ENCODE assay signal across 24 cellular contexts in genomic region chr17:323721-324139, GRCh38. TPM values are rescaled to one million over a fixed set of nuclear protein-coding genes. Genes with fewer than 3 reads are reported as not detected.
A peak's percentile ranks its signal among the peaks of the same experiment; 100 is the strongest.
DNase-seq lines count a peak whose midpoint lies in the region; ATAC-seq and TF ChIP-seq lines count a peak whose summit lies in the region.
"Had no signal": no experiment of that assay in that cellular context is flagged by ENCODE, and none has a peak within 500 bp of the region (broad histone marks: within the 10 kb centered on the region; RNA-seq: fewer than 3 reads in every experiment).

No MANE protein-coding gene starts in this region.

- POLR2A ChIA-PET in activated B cell treated with CpG ODN at 0.5 μM for 24 hours (lab: Charles Lee): no interaction called here

- peak overlapping the region in 1 of 8 donors; percentile 14 for H3K27ac ChIP-seq in spleen
- H3K27ac ChIP-seq: 22Rv1 had no signal

- intact Hi-C loops in activated B cell treated with CpG ODN at 0.5 μM for 24 hours (cut with micrococcal nuclease): no loop called here
- intact Hi-C loops in mucosa of descending colon (cut with DNase I, micrococcal nuclease): no loop called here
- intact Hi-C loops in spleen (cut with DNase I; ENCODE audit: low total_unique reads): no loop called here

- H3K9me3 ChIP-seq in mucosa of descending colon: no peaks in the 10 kb centered on the region
- H3K9me3 ChIP-seq in spleen: no peaks in the 10 kb centered on the region
- H3K9me3 ChIP-seq: BE2C had no signal

- WGBS in spleen, 5 donors: 75 to 92% (median 86%) methylated on average over 4 to 18 of the region's 18 CpGs

- H3K36me3 Mint-ChIP-seq in activated B cell treated with CpG ODN at 0.5 μM for 24 hours (ENCODE audit: low read depth): peaks cover 2% of the 10 kb centered on the region

- H3K36me3 ChIP-seq in mucosa of descending colon (ENCODE audit: low read depth) (no peaks in the 10 kb centered on the region), spleen (peaks cover 0 to 61% (median 9%) of the 10 kb centered on the region in 6 donors)
- H3K36me3 ChIP-seq: BE2C had no signal

- ATAC-seq in activated B cell treated with CpG ODN at 0.5 μM for 24 hours (ENCODE audit: low read depth) (no peak), mucosa of descending colon (no peak), HG02981 (IDR thresholded peaks at IDR 0.05; ENCODE audit: unreplicated experiment) (no peak), GM21360 (IDR thresholded peaks at IDR 0.05; ENCODE audit: unreplicated experiment) (no peak)
- ATAC-seq: HCT116 had no signal

- H3K4me3 Mint-ChIP-seq in activated B cell treated with CpG ODN at 0.5 μM for 24 hours: no peak overlapping the region
- H3K4me3 Mint-ChIP-seq: CD4-positive, CD25-positive, alpha-beta regulatory T cell had no signal

- no peaks in the 10 kb centered on the region for H3K4me1 ChIP-seq in mucosa of descending colon (ENCODE audit: low read depth)
- no peaks in the 10 kb centered on the region for H3K4me1 ChIP-seq in spleen
- H3K4me1 ChIP-seq: BE2C had no signal

- CTCF ChIA-PET in activated B cell treated with CpG ODN at 0.5 μM for 24 hours (lab: Charles Lee): no interaction called here

- H3K27ac Mint-ChIP-seq in activated B cell treated with CpG ODN at 0.5 μM for 24 hours: no peak overlapping the region
- H3K27ac Mint-ChIP-seq: CD4-positive, CD25-positive, alpha-beta regulatory T cell had no signal

- H3K27me3 ChIP-seq in spleen (replicated peaks in 1 of 7): no peaks in the 10 kb centered on the region
- H3K27me3 ChIP-seq: BE2C had no signal

- H3K4me1 Mint-ChIP-seq in activated B cell treated with CpG ODN at 0.5 μM for 24 hours: no peaks in the 10 kb centered on the region

- no peaks in the 10 kb centered on the region for H3K9me3 Mint-ChIP-seq in activated B cell treated with CpG ODN at 0.5 μM for 24 hours
- H3K9me3 Mint-ChIP-seq: CD4-positive, CD25-positive, alpha-beta regulatory T cell had no signal

- H3K4me3 ChIP-seq in mucosa of descending colon: no peak overlapping the region
- no peak overlapping the region for H3K4me3 ChIP-seq in spleen

- H3K27me3 Mint-ChIP-seq in activated B cell treated with CpG ODN at 0.5 μM for 24 hours: no peaks in the 10 kb centered on the region
- H3K27me3 Mint-ChIP-seq: CD4-positive, CD25-positive, alpha-beta regulatory T cell had no signal

- DNase-seq in activated effector memory CD4-positive, alpha-beta T cell treated with anti-CD3 and anti-CD28 coated beads, Interleukin-2, amount 50 U/mL, for 16 hours: peak; percentile 30
- no peak for DNase-seq in activated effector memory CD4-positive, alpha-beta T cell treated with Interleukin-2 at 50 U/mL for 16 hours
- DNase-seq in activated B cell treated with CpG ODN at 0.5 μM for 24 hours (peak; percentile 6), mucosa of descending colon (peak in 2 of 3 donors; percentile 7 to 25), spleen (peak; percentile 58), mucosa of gallbladder (ENCODE audit: low spot score) (no peak)
- DNase-seq: BE2C; CD4-positive, CD25-positive, alpha-beta regulatory T cell; DMS53; GOT3; NCI-H1092 treated with DMSO at 0.1 percent for 48 hours; NCI-H1436; NCI-H187; NCI-H2081 treated with DMSO at 0.1 percent for 48 hours; NCI-H2171; NCI-H226; NCI-H510A; NCI-H69; Right ventricle myocardium superior; RPMI8226 had no signal

- TF ChIP-seq CTCF in activated B cell treated with CpG ODN at 0.5 μM for 24 hours (IDR thresholded peaks at IDR 0.05) (no peak), mucosa of descending colon (IDR thresholded peaks at IDR 0.05) (no peak), spleen (IDR thresholded peaks at IDR 0.05 in 8 of 11, conservative IDR thresholded peaks at IDR 0.05 in 3 of 11) (no peak)

- TF ChIP-seq POLR2A in spleen (IDR thresholded peaks at IDR 0.05): no peak

RNA-seq across cellular contexts. Expression of gene RPH3AL, which starts 28.9 kb away (rescaled TPM):
- 5.2 and 6.0 TPM in 2 replicates for total RNA-seq in activated B cell treated with CpG ODN at 0.5 μM for 24 hours
- total RNA-seq in mucosa of descending colon: 10 to 100 TPM; 24.0 to 44.1 (median 36.7) TPM
- total RNA-seq in spleen: 100 to 1,000 TPM in 1 of 7 donors, 10 to 100 TPM in 6; 44.2 to 182 (median 58.6) TPM
- polyA plus RNA-seq in spleen: 10 to 100 TPM in 1 of 3 donors, 1 to 10 TPM in 2; 4.8 to 27.1 (median 7.4) TPM
- 26.7 TPM for total RNA-seq in mucosa of gallbladder

Comparison
In these comparisons a context has a peak if more than half of its experiments do, and no peak if none do; other contexts are left out.
1. DNase-seq: peak in activated effector memory CD4-positive, alpha-beta T cell treated with anti-CD3 and anti-CD28 coated beads, Interleukin-2, amount 50 U/mL, for 16 hours (single experiment), activated B cell treated with CpG ODN at 0.5 μM for 24 hours (single experiment), mucosa of descending colon (2 of 3) and spleen (single experiment); none in activated effector memory CD4-positive, alpha-beta T cell treated with Interleukin-2 at 50 U/mL for 16 hours (single experiment) and mucosa of gallbladder (single experiment).